ENCODE assay signal across 13 cellular contexts in genomic region chr16:1150511-1150982, GRCh38. TPM values are rescaled to one million over a fixed set of nuclear protein-coding genes. Genes with fewer than 3 reads are reported as not detected.
DNase-seq lines count a peak whose midpoint lies in the region; ATAC-seq and TF ChIP-seq lines count a peak whose summit lies in the region.
"Had no signal": no experiment of that assay in that cellular context is flagged by ENCODE, and none has a peak within 500 bp of the region (broad histone marks: within the 10 kb centered on the region; RNA-seq: fewer than 3 reads in every experiment).

No MANE protein-coding gene starts in this region.

- in situ Hi-C loops in transverse colon (cut with MboI; ENCODE audit: low pct_ligation_motif_present in 1 of 4, low pct_unique_long_range_greater_than_20kb in 1 of 4, low sequenced_read_pairs in 3 of 4) = no loop called here

- ATAC-seq in right cardiac atrium (no peak), GM18502 (IDR thresholded peaks at IDR 0.05; ENCODE audit: poor library complexity, unreplicated experiment) (no peak)
- ATAC-seq: heart right ventricle, psoas muscle had no signal

- H3K9me3 ChIP-seq in transverse colon = no peaks in the 10 kb centered on the region
- no peaks in the 10 kb centered on the region for H3K9me3 ChIP-seq in right cardiac atrium (ENCODE audit: control insufficient read depth, low read length)
- H3K9me3 ChIP-seq: adrenal gland, psoas muscle had no signal

- 43 to 79% methylated on average over 9 to 21 of the region's 21 CpGs for WGBS in transverse colon (ENCODE audit: low coverage in 1 of 2), 2 donors
- WGBS in right cardiac atrium = 62% methylated on average over 21 of the region's 21 CpGs

- peaks cover 41% of the 10 kb centered on the region for H3K27me3 ChIP-seq in transverse colon
- no peaks in the 10 kb centered on the region for H3K27me3 ChIP-seq in right cardiac atrium (ENCODE audit: control insufficient read depth, insufficient read depth)
- H3K27me3 ChIP-seq: adrenal gland had no signal

- no peaks in the 10 kb centered on the region for H3K36me3 ChIP-seq in transverse colon
- H3K36me3 ChIP-seq: adrenal gland, heart right ventricle had no signal

- no peak for TF ChIP-seq POLR2A in transverse colon (IDR thresholded peaks at IDR 0.05)

- TF ChIP-seq CTCF in fibroblast of mammary gland (conservative IDR thresholded peaks at IDR 0.05; ENCODE audit: control insufficient read depth, insufficient read depth, low read depth, low read length) (no peak), transverse colon (IDR thresholded peaks at IDR 0.05) (no peak)

- H3K4me3 ChIP-seq in fibroblast of mammary gland (ENCODE audit: control insufficient read depth, low read depth, low read length) (no peak overlapping the region), transverse colon (no peak overlapping the region), right cardiac atrium (ENCODE audit: low read length) (no peak overlapping the region)
- H3K4me3 ChIP-seq: adrenal gland, heart right ventricle, psoas muscle had no signal

- TF ChIP-seq EP300 in transverse colon (IDR thresholded peaks at IDR 0.05; ENCODE audit: low read depth) = no peak

- DNase-seq in activated naive CD4-positive, alpha-beta T cell treated with Interleukin-2 at 50 U/mL for 16 hours = peak; percentile 45
- no peak for DNase-seq in activated naive CD4-positive, alpha-beta T cell (lab: John Stamatoyannopoulos, UW)
- DNase-seq in SKM-1 treated with dmso at 0.1 percent for 144 hours (lab: John Stamatoyannopoulos, UW; ENCODE audit: unreplicated experiment) (peak; percentile 64), fibroblast of mammary gland (ENCODE audit: low read depth) (peak; percentile 52), transverse colon (no peak), right cardiac atrium (no peak), NCI-H146 treated with DMSO at 0.1 percent for 48 hours (lab: John Stamatoyannopoulos, UW; ENCODE audit: unreplicated experiment) (no peak)
- DNase-seq: heart right ventricle, psoas muscle, Right ventricle myocardium superior had no signal

- intact Hi-C loops in transverse colon (cut with DNase I; ENCODE audit: low total_unique reads) (no loop called here), right cardiac atrium (cut with DNase I) (no loop called here)

- peak overlapping the region; percentile 27 to 79 (median 43) for H3K27ac ChIP-seq in transverse colon
- H3K27ac ChIP-seq in right cardiac atrium (ENCODE audit: low read length) = no peak overlapping the region
- H3K27ac ChIP-seq: heart right ventricle, psoas muscle had no signal

- H3K4me1 ChIP-seq in transverse colon = peaks cover 0 to 23% (median 14%) of the 10 kb centered on the region in 4 donors
- no peaks in the 10 kb centered on the region for H3K4me1 ChIP-seq in right cardiac atrium (ENCODE audit: control insufficient read depth, insufficient read depth, low read length)
- H3K4me1 ChIP-seq: psoas muscle had no signal

RNA-seq across cellular contexts. Expression of gene CACNA1H, which starts 2.4 kb away (rescaled TPM):
- total RNA-seq in transverse colon (10 to 100 TPM; 17.0 to 63.6 (median 39.5) TPM), right cardiac atrium (1 to 10 TPM; 4.2 to 7.8 (median 6.0) TPM)
- polyA plus RNA-seq in right cardiac atrium = 7.5 TPM
- total RNA-seq: HT1080 had no signal

RNA-seq across cellular contexts. Expression of gene C1QTNF8, which starts 54.5 kb away (rescaled TPM):
- not detected for total RNA-seq in transverse colon
- under 1 TPM in 2 of 4 donors, not detected in 2; 0.15 to 0.23 TPM for total RNA-seq in right cardiac atrium
- polyA plus RNA-seq in right cardiac atrium = 0.05 TPM
- total RNA-seq: HT1080, psoas muscle had no signal
- polyA plus RNA-seq: heart right ventricle, psoas muscle had no signal

Comparison
In these comparisons a context has a peak if more than half of its experiments do, and no peak if none do; other contexts are left out.
1. DNase-seq: peak in activated naive CD4-positive, alpha-beta T cell treated with Interleukin-2 at 50 U/mL for 16 hours (single experiment), SKM-1 treated with dmso at 0.1 percent for 144 hours (single experiment) and fibroblast of mammary gland (single experiment); none in activated naive CD4-positive, alpha-beta T cell (0 of 4), transverse colon (single experiment), right cardiac atrium (0 of 3) and NCI-H146 treated with DMSO at 0.1 percent for 48 hours (single experiment).